In genomic region chr17:44981221-44981968, GRCh38 we compare ENCODE assay signal across 1 cellular context.
TF ChIP-seq lines count a peak whose summit lies in the region.

No MANE protein-coding gene starts in this region.

TF ChIP-seq in HepG2, 621 proteins besides CTCF, POLR2A, EP300 and RAD21 (continued from another document and continues in another):
- TF ChIP-seq, protein P1, sequence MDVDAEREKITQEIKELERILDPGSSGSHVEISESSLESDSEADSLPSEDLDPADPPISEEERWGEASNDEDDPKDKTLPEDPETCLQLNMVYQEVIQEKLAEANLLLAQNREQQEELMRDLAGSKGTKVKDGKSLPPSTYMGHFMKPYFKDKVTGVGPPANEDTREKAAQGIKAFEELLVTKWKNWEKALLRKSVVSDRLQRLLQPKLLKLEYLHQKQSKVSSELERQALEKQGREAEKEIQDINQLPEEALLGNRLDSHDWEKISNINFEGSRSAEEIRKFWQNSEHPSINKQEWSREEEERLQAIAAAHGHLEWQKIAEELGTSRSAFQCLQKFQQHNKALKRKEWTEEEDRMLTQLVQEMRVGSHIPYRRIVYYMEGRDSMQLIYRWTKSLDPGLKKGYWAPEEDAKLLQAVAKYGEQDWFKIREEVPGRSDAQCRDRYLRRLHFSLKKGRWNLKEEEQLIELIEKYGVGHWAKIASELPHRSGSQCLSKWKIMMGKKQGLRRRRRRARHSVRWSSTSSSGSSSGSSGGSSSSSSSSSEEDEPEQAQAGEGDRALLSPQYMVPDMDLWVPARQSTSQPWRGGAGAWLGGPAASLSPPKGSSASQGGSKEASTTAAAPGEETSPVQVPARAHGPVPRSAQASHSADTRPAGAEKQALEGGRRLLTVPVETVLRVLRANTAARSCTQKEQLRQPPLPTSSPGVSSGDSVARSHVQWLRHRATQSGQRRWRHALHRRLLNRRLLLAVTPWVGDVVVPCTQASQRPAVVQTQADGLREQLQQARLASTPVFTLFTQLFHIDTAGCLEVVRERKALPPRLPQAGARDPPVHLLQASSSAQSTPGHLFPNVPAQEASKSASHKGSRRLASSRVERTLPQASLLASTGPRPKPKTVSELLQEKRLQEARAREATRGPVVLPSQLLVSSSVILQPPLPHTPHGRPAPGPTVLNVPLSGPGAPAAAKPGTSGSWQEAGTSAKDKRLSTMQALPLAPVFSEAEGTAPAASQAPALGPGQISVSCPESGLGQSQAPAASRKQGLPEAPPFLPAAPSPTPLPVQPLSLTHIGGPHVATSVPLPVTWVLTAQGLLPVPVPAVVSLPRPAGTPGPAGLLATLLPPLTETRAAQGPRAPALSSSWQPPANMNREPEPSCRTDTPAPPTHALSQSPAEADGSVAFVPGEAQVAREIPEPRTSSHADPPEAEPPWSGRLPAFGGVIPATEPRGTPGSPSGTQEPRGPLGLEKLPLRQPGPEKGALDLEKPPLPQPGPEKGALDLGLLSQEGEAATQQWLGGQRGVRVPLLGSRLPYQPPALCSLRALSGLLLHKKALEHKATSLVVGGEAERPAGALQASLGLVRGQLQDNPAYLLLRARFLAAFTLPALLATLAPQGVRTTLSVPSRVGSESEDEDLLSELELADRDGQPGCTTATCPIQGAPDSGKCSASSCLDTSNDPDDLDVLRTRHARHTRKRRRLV (CRISPR knock-in tag; IDR thresholded peaks at IDR 0.05) = no peak; the same call in 1 of the 2 replicates
- TF ChIP-seq, protein P2, sequence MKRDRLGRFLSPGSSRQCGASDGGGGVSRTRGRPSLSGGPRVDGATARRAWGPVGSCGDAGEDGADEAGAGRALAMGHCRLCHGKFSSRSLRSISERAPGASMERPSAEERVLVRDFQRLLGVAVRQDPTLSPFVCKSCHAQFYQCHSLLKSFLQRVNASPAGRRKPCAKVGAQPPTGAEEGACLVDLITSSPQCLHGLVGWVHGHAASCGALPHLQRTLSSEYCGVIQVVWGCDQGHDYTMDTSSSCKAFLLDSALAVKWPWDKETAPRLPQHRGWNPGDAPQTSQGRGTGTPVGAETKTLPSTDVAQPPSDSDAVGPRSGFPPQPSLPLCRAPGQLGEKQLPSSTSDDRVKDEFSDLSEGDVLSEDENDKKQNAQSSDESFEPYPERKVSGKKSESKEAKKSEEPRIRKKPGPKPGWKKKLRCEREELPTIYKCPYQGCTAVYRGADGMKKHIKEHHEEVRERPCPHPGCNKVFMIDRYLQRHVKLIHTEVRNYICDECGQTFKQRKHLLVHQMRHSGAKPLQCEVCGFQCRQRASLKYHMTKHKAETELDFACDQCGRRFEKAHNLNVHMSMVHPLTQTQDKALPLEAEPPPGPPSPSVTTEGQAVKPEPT (CRISPR knock-in tag; IDR thresholded peaks at IDR 0.05; ENCODE audit: low read depth) = no peak
- TF ChIP-seq, protein P3, sequence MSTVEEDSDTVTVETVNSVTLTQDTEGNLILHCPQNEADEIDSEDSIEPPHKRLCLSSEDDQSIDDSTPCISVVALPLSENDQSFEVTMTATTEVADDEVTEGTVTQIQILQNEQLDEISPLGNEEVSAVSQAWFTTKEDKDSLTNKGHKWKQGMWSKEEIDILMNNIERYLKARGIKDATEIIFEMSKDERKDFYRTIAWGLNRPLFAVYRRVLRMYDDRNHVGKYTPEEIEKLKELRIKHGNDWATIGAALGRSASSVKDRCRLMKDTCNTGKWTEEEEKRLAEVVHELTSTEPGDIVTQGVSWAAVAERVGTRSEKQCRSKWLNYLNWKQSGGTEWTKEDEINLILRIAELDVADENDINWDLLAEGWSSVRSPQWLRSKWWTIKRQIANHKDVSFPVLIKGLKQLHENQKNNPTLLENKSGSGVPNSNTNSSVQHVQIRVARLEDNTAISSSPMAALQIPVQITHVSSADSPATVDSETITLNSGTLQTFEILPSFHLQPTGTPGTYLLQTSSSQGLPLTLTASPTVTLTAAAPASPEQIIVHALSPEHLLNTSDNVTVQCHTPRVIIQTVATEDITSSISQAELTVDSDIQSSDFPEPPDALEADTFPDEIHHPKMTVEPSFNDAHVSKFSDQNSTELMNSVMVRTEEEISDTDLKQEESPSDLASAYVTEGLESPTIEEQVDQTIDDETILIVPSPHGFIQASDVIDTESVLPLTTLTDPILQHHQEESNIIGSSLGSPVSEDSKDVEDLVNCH (CRISPR knock-in tag; IDR thresholded peaks at IDR 0.05) = no peak
- TF ChIP-seq, protein P4, sequence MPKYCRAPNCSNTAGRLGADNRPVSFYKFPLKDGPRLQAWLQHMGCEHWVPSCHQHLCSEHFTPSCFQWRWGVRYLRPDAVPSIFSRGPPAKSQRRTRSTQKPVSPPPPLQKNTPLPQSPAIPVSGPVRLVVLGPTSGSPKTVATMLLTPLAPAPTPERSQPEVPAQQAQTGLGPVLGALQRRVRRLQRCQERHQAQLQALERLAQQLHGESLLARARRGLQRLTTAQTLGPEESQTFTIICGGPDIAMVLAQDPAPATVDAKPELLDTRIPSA (CRISPR knock-in tag; IDR thresholded peaks at IDR 0.05; ENCODE audit: borderline replicate concordance) = no peak
- TF ChIP-seq ZSCAN20 (CRISPR knock-in tag; IDR thresholded peaks at IDR 0.05; ENCODE audit: borderline replicate concordance) (no peak), HNF4G (IDR thresholded peaks at IDR 0.05; ENCODE audit: borderline replicate concordance, low read depth, low read length) (no peak), HNF4G (CRISPR knock-in tag; IDR thresholded peaks at IDR 0.05; ENCODE audit: borderline replicate concordance, low read depth) (no peak), ZNF335 (CRISPR knock-in tag; IDR thresholded peaks at IDR 0.05) (no peak), RXRA (CRISPR knock-in tag; IDR thresholded peaks at IDR 0.05) (no peak; the same call in 1 of the 2 replicates), TMF1 (CRISPR knock-in tag; IDR thresholded peaks at IDR 0.05; ENCODE audit: low read depth) (no peak), PHB2 (IDR thresholded peaks at IDR 0.05; ENCODE audit: partially characterized antibody) (no peak), MAFF (IDR thresholded peaks at IDR 0.05; ENCODE audit: low read depth, low read length) (no peak), ZNF891 (CRISPR knock-in tag; IDR thresholded peaks at IDR 0.05) (no peak), ZNF451 (CRISPR knock-in tag; IDR thresholded peaks at IDR 0.05) (no peak), EHMT2 (IDR thresholded peaks at IDR 0.05; ENCODE audit: borderline replicate concordance, low read depth, low read length) (no peak), NFYB (CRISPR knock-in tag; IDR thresholded peaks at IDR 0.05) (no peak), HIVEP1 (CRISPR knock-in tag; IDR thresholded peaks at IDR 0.05) (no peak), LCORL (IDR thresholded peaks at IDR 0.05) (no peak), LCORL (CRISPR knock-in tag; IDR thresholded peaks at IDR 0.05) (peak; percentile 65; the same call in 1 of the 2 replicates), TEAD3 (CRISPR knock-in tag; optimal IDR thresholded peaks at IDR 0.05; ENCODE audit: borderline replicate concordance) (no peak), MBD4 (IDR thresholded peaks at IDR 0.05; ENCODE audit: borderline replicate concordance, low read length) (no peak), FOXP1 (IDR thresholded peaks at IDR 0.05) (no peak), FOXP1 (CRISPR knock-in tag; IDR thresholded peaks at IDR 0.05) (peak; percentile 31), ZNF20 (CRISPR knock-in tag; IDR thresholded peaks at IDR 0.05) (no peak), RARA (CRISPR knock-in tag; IDR thresholded peaks at IDR 0.05) (peak; percentile 69), RBFOX2 (IDR thresholded peaks at IDR 0.05; ENCODE audit: low read depth, low read length) (no peak), TOPORS (CRISPR knock-in tag; IDR thresholded peaks at IDR 0.05) (no peak), ZNF17 (CRISPR knock-in tag; IDR thresholded peaks at IDR 0.05) (no peak), SOX6 (IDR thresholded peaks at IDR 0.05) (no peak), SOX6 (CRISPR knock-in tag; IDR thresholded peaks at IDR 0.05) (peak; percentile 71), ZNF770 (CRISPR knock-in tag; IDR thresholded peaks at IDR 0.05) (no peak), SPEN (CRISPR knock-in tag; IDR thresholded peaks at IDR 0.05; ENCODE audit: low read depth) (no peak), ZBTB25 (CRISPR knock-in tag; IDR thresholded peaks at IDR 0.05) (0 out of 2 replicates have a peak, but pooled peaks have one; percentile 22), SNAPC2 (CRISPR knock-in tag; IDR thresholded peaks at IDR 0.05) (no peak), HIC2 (CRISPR knock-in tag; IDR thresholded peaks at IDR 0.05; ENCODE audit: low read depth) (no peak; the same call in 1 of the 2 replicates), ATRX (CRISPR knock-in tag; IDR thresholded peaks at IDR 0.05; ENCODE audit: borderline replicate concordance) (no peak), ZNF569 (CRISPR knock-in tag; IDR thresholded peaks at IDR 0.05; ENCODE audit: borderline replicate concordance) (no peak), NR2F1 (CRISPR knock-in tag; IDR thresholded peaks at IDR 0.05) (peak; percentile 44 to 76; a peak in 3 of 4 replicates), ATAD3A (CRISPR knock-in tag; IDR thresholded peaks at IDR 0.05) (no peak), FOSL2 (CRISPR knock-in tag; IDR thresholded peaks at IDR 0.05) (peak; percentile 99), ZBTB21 (CRISPR knock-in tag; IDR thresholded peaks at IDR 0.05) (peak; percentile 37; the same call in 1 of the 2 replicates), FOXA3 (CRISPR knock-in tag; IDR thresholded peaks at IDR 0.05) (peak; percentile 81)
- TF ChIP-seq, protein P5, sequence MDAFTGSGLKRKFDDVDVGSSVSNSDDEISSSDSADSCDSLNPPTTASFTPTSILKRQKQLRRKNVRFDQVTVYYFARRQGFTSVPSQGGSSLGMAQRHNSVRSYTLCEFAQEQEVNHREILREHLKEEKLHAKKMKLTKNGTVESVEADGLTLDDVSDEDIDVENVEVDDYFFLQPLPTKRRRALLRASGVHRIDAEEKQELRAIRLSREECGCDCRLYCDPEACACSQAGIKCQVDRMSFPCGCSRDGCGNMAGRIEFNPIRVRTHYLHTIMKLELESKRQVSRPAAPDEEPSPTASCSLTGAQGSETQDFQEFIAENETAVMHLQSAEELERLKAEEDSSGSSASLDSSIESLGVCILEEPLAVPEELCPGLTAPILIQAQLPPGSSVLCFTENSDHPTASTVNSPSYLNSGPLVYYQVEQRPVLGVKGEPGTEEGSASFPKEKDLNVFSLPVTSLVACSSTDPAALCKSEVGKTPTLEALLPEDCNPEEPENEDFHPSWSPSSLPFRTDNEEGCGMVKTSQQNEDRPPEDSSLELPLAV (CRISPR knock-in tag; conservative IDR thresholded peaks at IDR 0.05; ENCODE audit: low read depth) = no peak
- TF ChIP-seq, protein P6, sequence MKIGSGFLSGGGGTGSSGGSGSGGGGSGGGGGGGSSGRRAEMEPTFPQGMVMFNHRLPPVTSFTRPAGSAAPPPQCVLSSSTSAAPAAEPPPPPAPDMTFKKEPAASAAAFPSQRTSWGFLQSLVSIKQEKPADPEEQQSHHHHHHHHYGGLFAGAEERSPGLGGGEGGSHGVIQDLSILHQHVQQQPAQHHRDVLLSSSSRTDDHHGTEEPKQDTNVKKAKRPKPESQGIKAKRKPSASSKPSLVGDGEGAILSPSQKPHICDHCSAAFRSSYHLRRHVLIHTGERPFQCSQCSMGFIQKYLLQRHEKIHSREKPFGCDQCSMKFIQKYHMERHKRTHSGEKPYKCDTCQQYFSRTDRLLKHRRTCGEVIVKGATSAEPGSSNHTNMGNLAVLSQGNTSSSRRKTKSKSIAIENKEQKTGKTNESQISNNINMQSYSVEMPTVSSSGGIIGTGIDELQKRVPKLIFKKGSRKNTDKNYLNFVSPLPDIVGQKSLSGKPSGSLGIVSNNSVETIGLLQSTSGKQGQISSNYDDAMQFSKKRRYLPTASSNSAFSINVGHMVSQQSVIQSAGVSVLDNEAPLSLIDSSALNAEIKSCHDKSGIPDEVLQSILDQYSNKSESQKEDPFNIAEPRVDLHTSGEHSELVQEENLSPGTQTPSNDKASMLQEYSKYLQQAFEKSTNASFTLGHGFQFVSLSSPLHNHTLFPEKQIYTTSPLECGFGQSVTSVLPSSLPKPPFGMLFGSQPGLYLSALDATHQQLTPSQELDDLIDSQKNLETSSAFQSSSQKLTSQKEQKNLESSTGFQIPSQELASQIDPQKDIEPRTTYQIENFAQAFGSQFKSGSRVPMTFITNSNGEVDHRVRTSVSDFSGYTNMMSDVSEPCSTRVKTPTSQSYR (CRISPR knock-in tag; IDR thresholded peaks at IDR 0.05; ENCODE audit: borderline replicate concordance) = peak; percentile 29; the same call in 1 of the 2 replicates
- TF ChIP-seq, protein P7, sequence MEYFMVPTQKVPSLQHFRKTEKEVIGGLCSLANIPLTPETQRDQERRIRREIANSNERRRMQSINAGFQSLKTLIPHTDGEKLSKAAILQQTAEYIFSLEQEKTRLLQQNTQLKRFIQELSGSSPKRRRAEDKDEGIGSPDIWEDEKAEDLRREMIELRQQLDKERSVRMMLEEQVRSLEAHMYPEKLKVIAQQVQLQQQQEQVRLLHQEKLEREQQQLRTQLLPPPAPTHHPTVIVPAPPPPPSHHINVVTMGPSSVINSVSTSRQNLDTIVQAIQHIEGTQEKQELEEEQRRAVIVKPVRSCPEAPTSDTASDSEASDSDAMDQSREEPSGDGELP (IDR thresholded peaks at IDR 0.05; ENCODE audit: borderline replicate concordance, low read depth) = peak; percentile 70; the same call in 1 of the 2 replicates
